27 cellular contexts compared by ENCODE assay signal in the genomic region with DNA sequence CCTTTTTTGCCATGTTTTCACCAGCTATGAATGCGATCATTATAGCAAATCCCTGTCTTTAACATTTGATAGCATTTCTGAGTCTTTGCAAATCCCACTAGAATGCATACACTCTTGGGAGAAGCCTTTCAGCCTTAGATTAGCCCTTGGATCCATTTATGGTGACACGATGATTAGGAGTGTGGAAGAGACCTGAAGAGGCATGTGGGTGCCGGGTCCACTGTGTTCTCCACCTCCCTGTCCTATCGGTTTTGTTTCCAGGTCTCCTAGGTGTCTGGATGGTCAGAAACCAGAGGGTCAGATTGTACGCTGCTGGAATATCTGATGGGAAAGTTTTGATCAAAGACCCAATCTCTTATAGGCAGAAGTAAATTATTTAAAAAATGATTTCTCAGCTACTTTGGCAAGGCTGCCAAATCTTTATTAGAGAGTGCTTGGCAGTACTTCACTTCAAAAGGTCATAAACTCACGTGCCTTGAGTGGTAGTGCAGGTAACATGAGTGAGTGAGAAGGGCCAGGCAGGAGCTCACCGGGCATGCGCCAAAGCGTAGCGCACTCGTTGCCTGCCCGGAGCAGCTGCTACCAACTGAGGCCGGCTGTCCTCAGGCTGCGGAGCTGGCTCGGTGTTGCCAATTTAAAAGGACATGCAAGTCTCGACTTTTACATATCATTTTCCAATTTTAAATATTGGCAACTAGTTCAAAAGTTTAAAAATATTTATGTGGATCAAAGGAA. TPM values are rescaled to one million over a fixed set of nuclear protein-coding genes. Genes with fewer than 3 reads are reported as not detected.
DNase-seq lines count a peak whose midpoint lies in the region; ATAC-seq and TF ChIP-seq lines count a peak whose summit lies in the region.
"Had no signal": no experiment of that assay in that cellular context is flagged by ENCODE, and none has a peak within 500 bp of the region (broad histone marks: within the 10 kb centered on the region; RNA-seq: fewer than 3 reads in every experiment).

No MANE protein-coding gene starts in this region.

- DNase-seq in DMS79 (lab: John Stamatoyannopoulos, UW) (peak; percentile 10), NCI-H2029 (lab: John Stamatoyannopoulos, UW) (peak; percentile 52), left colon (no peak), suprapubic skin (ENCODE audit: low spot score in 2 of 2) (no peak), NCI-H2171 treated with DMSO at 0.1 percent for 48 hours (lab: John Stamatoyannopoulos, UW) (no peak), left lobe of liver (ENCODE audit: low spot score) (no peak), stomach (no peak)
- DNase-seq: CD4-positive, CD25-positive, alpha-beta regulatory T cell; DMS153; H9; HFFc6; IMR-90; KG1; MM.1S; NCI-H1092; NCI-H1417 treated with DMSO at 0.1 percent for 48 hours; NCI-H1694 treated with DMSO at 0.1 percent for 48 hours; NCI-H226; NCI-H510A; NCI-H69; OCI-M1; Peyer's patch; SHP77 treated with DMSO at 0.1 percent for 48 hours had no signal

- intact Hi-C loops in left colon (cut with DNase I, micrococcal nuclease), result no loop called here
- intact Hi-C loops in stomach (cut with DNase I; ENCODE audit: low total_unique reads), result no loop called here

- WGBS in suprapubic skin, result 72% methylated on average over 16 of the region's 16 CpGs
- WGBS in stomach, 5 donors, result 80 to 84% (median 84%) methylated on average over 16 of the region's 16 CpGs

- TF ChIP-seq CTCF in suprapubic skin (IDR thresholded peaks at IDR 0.05) (no peak), stomach (IDR thresholded peaks at IDR 0.05) (no peak)

- ATAC-seq in left colon, result peak; percentile 40
- ATAC-seq in HG03175 (IDR thresholded peaks at IDR 0.05; ENCODE audit: unreplicated experiment), result no peak
- ATAC-seq in left lobe of liver, result no peak
- ATAC-seq: GM23338 had no signal

- H3K27me3 ChIP-seq in suprapubic skin (no peaks in the 10 kb centered on the region), stomach (no peaks in the 10 kb centered on the region)
- H3K27me3 ChIP-seq: BLaER1, Peyer's patch had no signal

- TF ChIP-seq EP300 in suprapubic skin (IDR thresholded peaks at IDR 0.05), result no peak
- TF ChIP-seq EP300 in stomach (IDR thresholded peaks at IDR 0.05), result no peak

- H3K36me3 ChIP-seq in suprapubic skin (no peaks in the 10 kb centered on the region), stomach (no peaks in the 10 kb centered on the region)
- H3K36me3 ChIP-seq: BLaER1 had no signal

- H3K9me3 ChIP-seq in suprapubic skin, result no peaks in the 10 kb centered on the region
- no peaks in the 10 kb centered on the region for H3K9me3 ChIP-seq in stomach
- H3K9me3 ChIP-seq: Peyer's patch had no signal

- H3K4me1 ChIP-seq in suprapubic skin (no peaks in the 10 kb centered on the region), stomach (no peaks in the 10 kb centered on the region)
- H3K4me1 ChIP-seq: BLaER1, Peyer's patch had no signal

- H3K27ac ChIP-seq in suprapubic skin, result peak overlapping the region; percentile 51
- H3K27ac ChIP-seq in stomach, result no peak overlapping the region
- H3K27ac ChIP-seq: BLaER1, Peyer's patch, SK-N-MC had no signal

- TF ChIP-seq POLR2A in suprapubic skin (IDR thresholded peaks at IDR 0.05) (no peak), stomach (IDR thresholded peaks at IDR 0.05) (no peak)

- no peak overlapping the region for H3K4me3 ChIP-seq in suprapubic skin
- no peak overlapping the region for H3K4me3 ChIP-seq in stomach
- H3K4me3 ChIP-seq: BLaER1, GM23338, Peyer's patch, SK-N-MC had no signal

RNA-seq across cellular contexts. Expression of gene PCSK5, which starts 51.3 kb away (rescaled TPM):
- total RNA-seq in left colon, result 10 to 100 TPM; 56.5 to 79.8 TPM
- total RNA-seq in suprapubic skin, result 10 to 100 TPM in 1 of 4 donors, 1 to 10 TPM in 3; 5.2 to 10.8 (median 7.3) TPM
- 3.2 TPM for total RNA-seq in left lobe of liver
- total RNA-seq in stomach, result 10 to 100 TPM in 3 of 5 donors, 1 to 10 TPM in 2; 1.8 to 86.3 (median 14.7) TPM
- 1 to 10 TPM in 1 of 3 donors, under 1 TPM in 2; 0.37 to 1.0 (median 0.61) TPM for polyA plus RNA-seq in stomach

Comparison
In these comparisons a context has a peak if more than half of its experiments do, and no peak if none do; other contexts are left out.
1. DNase-seq: peak in DMS79 (single experiment) and NCI-H2029 (single experiment); none in left colon (0 of 2), suprapubic skin (0 of 2), NCI-H2171 treated with DMSO at 0.1 percent for 48 hours (single experiment), left lobe of liver (single experiment) and stomach (single experiment).